ENCODE assay signal across 24 cellular contexts in genomic region chr12:98295681-98296080, GRCh38.
A peak's percentile ranks its signal among the peaks of the same experiment; 100 is the strongest.
DNase-seq lines count a peak whose midpoint lies in the region; ATAC-seq, FAIRE-seq and TF ChIP-seq lines count a peak whose summit lies in the region.
"Had no signal": no experiment of that assay in that cellular context is flagged by ENCODE, and none has a peak within 500 bp of the region (broad histone marks: within the 10 kb centered on the region; RNA-seq: fewer than 3 reads in every experiment).

No MANE protein-coding gene starts in this region.

- TF ChIP-seq POLR2A in gastroesophageal sphincter (IDR thresholded peaks at IDR 0.05): no peak

- no peaks in the 10 kb centered on the region for H4K20me1 ChIP-seq in astrocyte (ENCODE audit: insufficient read depth, low read length)
- H4K20me1 ChIP-seq: BLaER1 had no signal

- H3K9ac ChIP-seq in astrocyte (ENCODE audit: low read length): no peak overlapping the region
- H3K9ac ChIP-seq: BLaER1 had no signal

- peaks cover 19% of the 10 kb centered on the region for H3K4me1 Mint-ChIP-seq in astrocyte (ENCODE audit: low read depth, unreplicated experiment)
- H3K4me1 Mint-ChIP-seq: CD4-positive, CD25-positive, alpha-beta regulatory T cell had no signal

- no peak for FAIRE-seq in astrocyte (lab: Jason Lieb, UNC)
- FAIRE-seq: D721Med, G401.6, GM12878 had no signal

- H3K4me3 ChIP-seq in AG10803 (ENCODE audit: low read length) (no peak overlapping the region), astrocyte (ENCODE audit: insufficient read depth, low read depth, low read length) (no peak overlapping the region), left lung (no peak overlapping the region), retinal pigment epithelial cell (ENCODE audit: low read length) (no peak overlapping the region), gastroesophageal sphincter (no peak overlapping the region)
- H3K4me3 ChIP-seq: BLaER1, GM12878, GM23338, MG63, PC-9, SJCRH30 had no signal

- no peaks in the 10 kb centered on the region for H3K9me3 Mint-ChIP-seq in astrocyte (ENCODE audit: unreplicated experiment)
- H3K9me3 Mint-ChIP-seq: GM23338, H9 had no signal

- H3K27ac ChIP-seq in astrocyte (ENCODE audit: low read depth, low read length) (no peak overlapping the region), left lung (no peak overlapping the region), gastroesophageal sphincter (no peak overlapping the region)
- H3K27ac ChIP-seq: BLaER1, PC-9, SJCRH30 had no signal

- H3K4me2 ChIP-seq in astrocyte (ENCODE audit: low read length): peak overlapping the region; percentile 20
- H3K4me2 ChIP-seq: BLaER1, GM23338, PC-9 had no signal

- no peak for TF ChIP-seq EP300 in gastroesophageal sphincter (IDR thresholded peaks at IDR 0.05)

- no peak overlapping the region for H3K4me3 Mint-ChIP-seq in astrocyte (ENCODE audit: unreplicated experiment)
- H3K4me3 Mint-ChIP-seq: CD4-positive, CD25-positive, alpha-beta regulatory T cell; GM23338; H9 had no signal

- no peaks in the 10 kb centered on the region for H3K27me3 Mint-ChIP-seq in astrocyte (ENCODE audit: low read depth, unreplicated experiment)
- H3K27me3 Mint-ChIP-seq: CD4-positive, CD25-positive, alpha-beta regulatory T cell had no signal

- ATAC-seq in left lung (peak; percentile 75), gastroesophageal sphincter (no peak)
- ATAC-seq: Right ventricle myocardium inferior had no signal

- peak; percentile 43 for DNase-seq in AG10803 (ENCODE audit: low read depth)
- peak; percentile 61 for DNase-seq in astrocyte (ENCODE audit: low read depth)
- DNase-seq in left lung: no peak
- DNase-seq in retinal pigment epithelial cell (ENCODE audit: low read depth): peak; percentile 2
- DNase-seq in hippocampal formation (lab: John Stamatoyannopoulos, UW): no peak
- no peak for DNase-seq in activated T-cell treated with anti-CD3 and anti-CD28 coated beads, Interleukin-2, amount 50 U/mL, for 1 hour
- no peak for DNase-seq in activated CD8-positive, alpha-beta memory T cell treated with anti-CD3 and anti-CD28 coated beads for 24 hours
- DNase-seq: 8988T; ACHN; CD4-positive, CD25-positive, alpha-beta regulatory T cell; H9; KBM-7; MG63; NCI-H2029; NCI-H526 treated with DMSO at 0.1 percent for 48 hours; PC-9; SJCRH30 had no signal

- H2AFZ ChIP-seq in astrocyte (ENCODE audit: low read depth, low read length): no peak overlapping the region
- H2AFZ ChIP-seq: GM23338, PC-9 had no signal

- H3K36me3 ChIP-seq in astrocyte (ENCODE audit: insufficient read depth, low read length) (no peaks in the 10 kb centered on the region), left lung (no peaks in the 10 kb centered on the region), gastroesophageal sphincter (no peaks in the 10 kb centered on the region)
- H3K36me3 ChIP-seq: BLaER1, MG63, SJCRH30 had no signal

- 55 to 62% methylated on average over 2 of the region's 2 CpGs for WGBS in gastroesophageal sphincter (ENCODE audit: low coverage in 1 of 2), 2 donors

- no peaks in the 10 kb centered on the region for H3K4me1 ChIP-seq in astrocyte (ENCODE audit: insufficient read depth, low read length)
- H3K4me1 ChIP-seq in left lung: no peaks in the 10 kb centered on the region
- no peaks in the 10 kb centered on the region for H3K4me1 ChIP-seq in gastroesophageal sphincter
- H3K4me1 ChIP-seq: BLaER1, SJCRH30 had no signal

- intact Hi-C loops in left lung (cut with DNase I): no loop called here

- no peaks in the 10 kb centered on the region for H3K36me3 Mint-ChIP-seq in astrocyte (ENCODE audit: low read depth, unreplicated experiment)
- H3K36me3 Mint-ChIP-seq: CD4-positive, CD25-positive, alpha-beta regulatory T cell had no signal

- TF ChIP-seq CTCF in AG10803 (conservative IDR thresholded peaks at IDR 0.05; ENCODE audit: low read length) (no peak), astrocyte (IDR thresholded peaks at IDR 0.05; ENCODE audit: insufficient read depth, low read depth, low read length) (no peak), left lung (IDR thresholded peaks at IDR 0.05) (no peak), retinal pigment epithelial cell (conservative IDR thresholded peaks at IDR 0.05; ENCODE audit: low read depth, low read length) (no peak), gastroesophageal sphincter (IDR thresholded peaks at IDR 0.05) (no peak)

- peak overlapping the region; percentile 68 for H3K27ac Mint-ChIP-seq in astrocyte (ENCODE audit: unreplicated experiment)
- H3K27ac Mint-ChIP-seq: CD4-positive, CD25-positive, alpha-beta regulatory T cell; GM23338; H9 had no signal

- peaks cover 2% of the 10 kb centered on the region for H3K27me3 ChIP-seq in astrocyte (ENCODE audit: insufficient read depth, low read length)
- no peaks in the 10 kb centered on the region for H3K27me3 ChIP-seq in left lung
- peaks cover 6% of the 10 kb centered on the region for H3K27me3 ChIP-seq in gastroesophageal sphincter
- H3K27me3 ChIP-seq: BLaER1, MG63, SJCRH30 had no signal

- no peaks in the 10 kb centered on the region for H3K79me2 ChIP-seq in astrocyte (ENCODE audit: insufficient read depth, low read length)

- H3K9me3 ChIP-seq in astrocyte (ENCODE audit: insufficient read depth, low read depth, low read length) (no peaks in the 10 kb centered on the region), left lung (no peaks in the 10 kb centered on the region), gastroesophageal sphincter (no peaks in the 10 kb centered on the region)
- H3K9me3 ChIP-seq: BLaER1, MG63, SJCRH30 had no signal

Comparison
In these comparisons a context has a peak if more than half of its experiments do, and no peak if none do; other contexts are left out.
1. DNase-seq: peak in AG10803 (single experiment), astrocyte (single experiment) and retinal pigment epithelial cell (single experiment); none in left lung (0 of 2), hippocampal formation (0 of 2), activated T-cell treated with anti-CD3 and anti-CD28 coated beads, Interleukin-2, amount 50 U/mL, for 1 hour (single experiment) and activated CD8-positive, alpha-beta memory T cell treated with anti-CD3 and anti-CD28 coated beads for 24 hours (single experiment).